Comparison of ENCODE assay signal across 7 cellular contexts in genomic region chr16:11689031-11689840, GRCh38. TPM values are rescaled to one million over a fixed set of nuclear protein-coding genes. Genes with fewer than 3 reads are reported as not detected.
DNase-seq lines count a peak whose midpoint lies in the region; ATAC-seq, FAIRE-seq and TF ChIP-seq lines count a peak whose summit lies in the region.

No MANE protein-coding gene starts in this region.

- no peak overlapping the region for H3K4me3 ChIP-seq in SJCRH30
- H3K4me3 ChIP-seq in psoas muscle = no peak overlapping the region

- H3K9me3 ChIP-seq in SJCRH30 (replicated peaks) (no peaks in the 10 kb centered on the region), psoas muscle (no peaks in the 10 kb centered on the region)

- intact Hi-C loops in psoas muscle (cut with DNase I) = no loop called here

- no peak for TF ChIP-seq CTCF in psoas muscle (IDR thresholded peaks at IDR 0.05)

- H3K4me1 ChIP-seq in SJCRH30 = peaks cover 34% of the 10 kb centered on the region
- peaks cover 47% of the 10 kb centered on the region for H3K4me1 ChIP-seq in psoas muscle

- DNase-seq in GM19239 (ENCODE audit: insufficient read length, low spot score) = no peak
- DNase-seq in SJCRH30 = no peak
- DNase-seq in psoas muscle = no peak
- no peak for DNase-seq in putamen (ENCODE audit: low spot score)
- DNase-seq in NCI-H2107 (lab: John Stamatoyannopoulos, UW) = no peak
- no peak for DNase-seq in NCI-H1694 (lab: John Stamatoyannopoulos, UW)

- peak; percentile 72 for ATAC-seq in HG02884 (IDR thresholded peaks at IDR 0.05; ENCODE audit: unreplicated experiment)
- peak in 1 of 4 donors; percentile 23 for ATAC-seq in psoas muscle

- peak; percentile 93 for FAIRE-seq in GM19239 (lab: Jason Lieb, UNC)

- 85 to 88% (median 86%) methylated on average over 3 of the region's 3 CpGs for WGBS in psoas muscle, 3 donors

- H3K27ac ChIP-seq in SJCRH30 = peak overlapping the region; percentile 69
- H3K27ac ChIP-seq in psoas muscle = peak overlapping the region; percentile 44

- no peaks in the 10 kb centered on the region for H3K27me3 ChIP-seq in SJCRH30
- no peaks in the 10 kb centered on the region for H3K27me3 ChIP-seq in psoas muscle (ENCODE audit: insufficient read depth in 3 of 3, low read length in 2 of 3)

- peaks cover 31% of the 10 kb centered on the region for H3K36me3 ChIP-seq in SJCRH30
- H3K36me3 ChIP-seq in psoas muscle (ENCODE audit: insufficient read depth in 1 of 2, low read depth in 1 of 2) = peaks cover 11 to 62% of the 10 kb centered on the region in 2 donors

RNA-seq across cellular contexts. Expression of gene SNN, which starts 21.0 kb away (rescaled TPM):
- 11.7 and 12.0 TPM in 2 replicates for total RNA-seq in SJCRH30 (2014; rRNA removed; shearing (Covaris generic))
- total RNA-seq in psoas muscle = 100 to 1,000 TPM in 2 of 4 donors, 10 to 100 TPM in 2; 30.3 to 113 (median 83.8) TPM
- polyA plus RNA-seq in psoas muscle = 100 to 1,000 TPM in 2 of 3 donors, 10 to 100 TPM in 1; 56.9 to 152 (median 107) TPM

RNA-seq across cellular contexts. Expression of gene TXNDC11, which starts 53.4 kb away (rescaled TPM):
- total RNA-seq in SJCRH30 (2014; rRNA removed; shearing (Covaris generic)) = 18.8 and 19.4 TPM in 2 replicates
- total RNA-seq in psoas muscle = 10 to 100 TPM; 21.3 to 37.2 (median 33.5) TPM
- polyA plus RNA-seq in psoas muscle = 10 to 100 TPM; 38.8 to 49.1 (median 40.5) TPM
